8 cellular contexts compared by ENCODE assay signal in genomic region chr3:184249412-184250166, GRCh38. TPM values are rescaled to one million over a fixed set of nuclear protein-coding genes. Genes with fewer than 3 reads are reported as not detected.
DNase-seq lines count a peak whose midpoint lies in the region; ATAC-seq and TF ChIP-seq lines count a peak whose summit lies in the region.

EEF1AKMT4 (plus strand) TSS chr3:184249672; CDS start chr3:184249695, 23 bp downstream.

- DNase-seq in D341Med (ENCODE audit: low spot score) (peak; percentile 94), NT2/D1 (ENCODE audit: low read depth, low spot score) (peak; percentile 99), endothelial cell (ENCODE audit: low spot score) (peak; percentile 92), mesothelial cell of epicardium (ENCODE audit: low spot score in 2 of 2, unreplicated experiment in 2 of 2) (peak; percentile 93 to 94)
- DNase-seq in activated CD8-positive, alpha-beta memory T cell treated with anti-CD3 and anti-CD28 coated beads, Interleukin-2, amount 50 U/mL, for 24 hours (ENCODE audit: extremely low read depth), result peak; percentile 87
- peak; percentile 96 to 97 for DNase-seq in stimulated activated CD8-positive, alpha-beta memory T cell treated with anti-CD3 and anti-CD28 coated beads, Interleukin-15, amount 100 ng/mL, for 48 hours (ENCODE audit: low read depth in 2 of 2)

- TF ChIP-seq CTCF in endothelial cell (IDR thresholded peaks at IDR 0.05; ENCODE audit: unreplicated experiment) (no peak), mesothelial cell of epicardium (IDR thresholded peaks at IDR 0.05; ENCODE audit: unreplicated experiment) (peak; percentile 22)

- H3K9ac ChIP-seq in HUES48 (ENCODE audit: low read depth, low read length), result peak within 1 kb of the TSS; percentile 93
- peak within 1 kb of the TSS; percentile 98 for H3K9ac ChIP-seq in NT2/D1 (ENCODE audit: insufficient read length, low read depth)

- H3K4me1 Mint-ChIP-seq in endothelial cell (ENCODE audit: unreplicated experiment), result peaks cover 5% of the 10 kb centered on the region
- peaks cover 9% of the 10 kb centered on the region for H3K4me1 Mint-ChIP-seq in mesothelial cell of epicardium

- ATAC-seq in GM21390 (IDR thresholded peaks at IDR 0.05; ENCODE audit: unreplicated experiment), result peak; percentile 92

- H3K36me3 Mint-ChIP-seq in endothelial cell (ENCODE audit: low read depth, unreplicated experiment) (peaks cover 13% of the 10 kb centered on the region), mesothelial cell of epicardium (peaks cover 6% of the 10 kb centered on the region)

- H3K36me3 ChIP-seq in HUES48 (ENCODE audit: control insufficient read depth, insufficient read depth, low read length) (peaks cover 14% of the 10 kb centered on the region), NT2/D1 (ENCODE audit: insufficient read depth, insufficient read length, low read length) (peaks cover 19% of the 10 kb centered on the region)

- peak within 1 kb of the TSS; percentile 96 for H3K4me3 Mint-ChIP-seq in endothelial cell (ENCODE audit: unreplicated experiment)
- peak within 1 kb of the TSS; percentile 97 for H3K4me3 Mint-ChIP-seq in mesothelial cell of epicardium

- peak within 1 kb of the TSS; percentile 96 for H3K27ac Mint-ChIP-seq in endothelial cell (ENCODE audit: unreplicated experiment)
- peak within 1 kb of the TSS; percentile 98 for H3K27ac Mint-ChIP-seq in mesothelial cell of epicardium

- no peaks in the 10 kb centered on the region for H3K4me1 ChIP-seq in HUES48 (ENCODE audit: control insufficient read depth, insufficient read depth, low read length)
- no peaks in the 10 kb centered on the region for H3K4me1 ChIP-seq in NT2/D1 (ENCODE audit: insufficient read depth, insufficient read length)

- H3K9me3 ChIP-seq in HUES48 (ENCODE audit: control insufficient read depth, insufficient read depth, low read length), result no peaks in the 10 kb centered on the region
- H3K9me3 ChIP-seq in NT2/D1 (ENCODE audit: insufficient read depth, low read length), result no peaks in the 10 kb centered on the region

- H3K27me3 ChIP-seq in HUES48 (ENCODE audit: control insufficient read depth, insufficient read depth, low read length), result no peaks in the 10 kb centered on the region
- no peaks in the 10 kb centered on the region for H3K27me3 ChIP-seq in NT2/D1 (ENCODE audit: insufficient read depth, insufficient read length)

- H3K27me3 Mint-ChIP-seq in endothelial cell (ENCODE audit: unreplicated experiment) (peaks cover 13% of the 10 kb centered on the region), mesothelial cell of epicardium (ENCODE audit: low read depth) (no peaks in the 10 kb centered on the region)

- peak within 1 kb of the TSS; percentile 97 for H3K27ac ChIP-seq in HUES48 (ENCODE audit: low read depth, low read length)

- H3K9me3 Mint-ChIP-seq in endothelial cell (ENCODE audit: unreplicated experiment) (no peaks in the 10 kb centered on the region), mesothelial cell of epicardium (no peaks in the 10 kb centered on the region)

- H3K4me3 ChIP-seq in HUES48 (ENCODE audit: low read depth, low read length) (peak within 1 kb of the TSS; percentile 79), NT2/D1 (ENCODE audit: insufficient read length, low read depth) (peak within 1 kb of the TSS; percentile 97)

RNA-seq across cellular contexts. Expression of gene EEF1AKMT4, which starts in this region (rescaled TPM):
- total RNA-seq in endothelial cell (ENCODE audit: unreplicated experiment), result 5.7 TPM
- total RNA-seq in mesothelial cell of epicardium, result 3.8 to 4.9 TPM (median 4.2 TPM) in 3 replicates

Comparison
In these comparisons a context has a peak if more than half of its experiments do, and no peak if none do; other contexts are left out.
1. Peak in every context shown above with its lines: DNase-seq, ATAC-seq, H3K4me3 ChIP-seq and H3K27ac ChIP-seq.